ENCODE assay signal across 18 cellular contexts in genomic region chr6:16372029-16372776, GRCh38.
"Had no signal": no experiment of that assay in that cellular context is flagged by ENCODE, and none has a peak within 500 bp of the region (broad histone marks: within the 10 kb centered on the region; RNA-seq: fewer than 3 reads in every experiment).

No MANE protein-coding gene starts in this region.

- H3K27ac ChIP-seq: brain microvascular endothelial cell, gastrocnemius medialis, heart right ventricle, suprapubic skin, vagina had no signal

- H3K4me3 Mint-ChIP-seq: activated CD4-positive, alpha-beta T cell treated with anti-CD3 and anti-CD28 coated beads, Interleukin-2, amount 10 ng/mL, durations not matched to agents 24 days and 14 days; activated CD8-positive, alpha-beta T cell treated with anti-CD3 and anti-CD28 coated beads for 36 hours; activated naive CD4-positive, alpha-beta T cell treated with anti-CD3 and anti-CD28 coated beads for 36 hours; activated naive CD8-positive, alpha-beta T cell treated with anti-CD3 and anti-CD28 coated beads, Interleukin-2, amount 50 U/mL, for 24 hours; activated T-cell treated with anti-CD3 and anti-CD28 coated beads, Interleukin-2, amount 50 U/mL, for 24 hours; natural killer cell treated with Interleukin-12 subunit alpha and Interleukin-12 subunit beta and Interleukin-15 and Interleukin-18, amount 100 ng/mL, for 72 hours; stimulated activated naive CD8-positive, alpha-beta T cell treated with anti-CD3 and anti-CD28 coated beads, Interleukin-15, Interleukin-2, amounts not matched to agents 100 ng/mL and 50 ng/mL, for 24 hours had no signal

- H3K4me3 ChIP-seq: gastrocnemius medialis, heart right ventricle, suprapubic skin, vagina had no signal

- DNase-seq: activated CD4-positive, alpha-beta T cell treated with anti-CD3 and anti-CD28 coated beads, Interleukin-2, amount 10 ng/mL, durations not matched to agents 24 days and 14 days; activated CD8-positive, alpha-beta T cell treated with anti-CD3 and anti-CD28 coated beads for 36 hours; activated naive CD4-positive, alpha-beta T cell treated with anti-CD3 and anti-CD28 coated beads for 36 hours; activated naive CD8-positive, alpha-beta T cell treated with anti-CD3 and anti-CD28 coated beads, Interleukin-2, amount 50 U/mL, for 24 hours; activated T-cell treated with anti-CD3 and anti-CD28 coated beads, Interleukin-2, amount 50 U/mL, for 24 hours; anterior cingulate cortex; brain microvascular endothelial cell; central memory CD4-positive, alpha-beta T cell; gastrocnemius medialis; heart right ventricle; mesenchymal stem cell; stimulated activated CD4-positive, alpha-beta T cell treated with anti-CD3 and anti-CD28 coated beads, Interleukin-2, amount 100 ng/mL, for 24 hours; T1000 had no signal

- H3K4me1 ChIP-seq: vagina had no signal

- ATAC-seq: activated CD8-positive, alpha-beta T cell treated with anti-CD3 and anti-CD28 coated beads for 36 hours; activated naive CD8-positive, alpha-beta T cell treated with anti-CD3 and anti-CD28 coated beads, Interleukin-2, amount 50 U/mL, for 24 hours; gastrocnemius medialis; heart right ventricle; natural killer cell treated with Interleukin-12 subunit alpha and Interleukin-12 subunit beta and Interleukin-15 and Interleukin-18, amount 100 ng/mL, for 72 hours had no signal

- H3K36me3 ChIP-seq: brain microvascular endothelial cell, gastrocnemius medialis, heart right ventricle, suprapubic skin, vagina had no signal

- H3K36me3 Mint-ChIP-seq: natural killer cell treated with Interleukin-12 subunit alpha and Interleukin-12 subunit beta and Interleukin-15 and Interleukin-18, amount 100 ng/mL, for 72 hours had no signal

- H3K9me3 Mint-ChIP-seq: activated CD8-positive, alpha-beta T cell treated with anti-CD3 and anti-CD28 coated beads for 36 hours; activated naive CD4-positive, alpha-beta T cell treated with anti-CD3 and anti-CD28 coated beads for 36 hours; activated T-cell treated with anti-CD3 and anti-CD28 coated beads, Interleukin-2, amount 50 U/mL, for 24 hours; activated T-helper 2 cell treated with anti-CD3 and anti-CD28 coated beads, Interferon-gamma antibody, Interleukin-2, Interleukin-4, amounts not matched to agents 10 μg/mL and 5 μg/mL and 100 μg/mL, durations not matched to agents 14 hours and 24 hours and 36 hours; natural killer cell treated with Interleukin-12 subunit alpha and Interleukin-12 subunit beta and Interleukin-15 and Interleukin-18, amount 100 ng/mL, for 72 hours had no signal

- H3K27me3 Mint-ChIP-seq: activated CD4-positive, alpha-beta T cell treated with anti-CD3 and anti-CD28 coated beads, Interleukin-2, amount 10 ng/mL, durations not matched to agents 24 days and 14 days; activated CD8-positive, alpha-beta T cell treated with anti-CD3 and anti-CD28 coated beads for 36 hours; activated naive CD8-positive, alpha-beta T cell treated with anti-CD3 and anti-CD28 coated beads, Interleukin-2, amount 50 U/mL, for 24 hours; activated T-cell treated with anti-CD3 and anti-CD28 coated beads, Interleukin-2, amount 50 U/mL, for 24 hours; natural killer cell treated with Interleukin-12 subunit alpha and Interleukin-12 subunit beta and Interleukin-15 and Interleukin-18, amount 100 ng/mL, for 72 hours; stimulated activated naive CD8-positive, alpha-beta T cell treated with anti-CD3 and anti-CD28 coated beads, Interleukin-15, Interleukin-2, amounts not matched to agents 100 ng/mL and 50 ng/mL, for 24 hours had no signal

- H3K27ac Mint-ChIP-seq: activated CD4-positive, alpha-beta T cell treated with anti-CD3 and anti-CD28 coated beads, Interleukin-2, amount 10 ng/mL, durations not matched to agents 24 days and 14 days; activated CD8-positive, alpha-beta T cell treated with anti-CD3 and anti-CD28 coated beads for 36 hours; activated naive CD4-positive, alpha-beta T cell treated with anti-CD3 and anti-CD28 coated beads for 36 hours; activated naive CD8-positive, alpha-beta T cell treated with anti-CD3 and anti-CD28 coated beads, Interleukin-2, amount 50 U/mL, for 24 hours; activated T-cell treated with anti-CD3 and anti-CD28 coated beads, Interleukin-2, amount 50 U/mL, for 24 hours; activated T-helper 2 cell treated with anti-CD3 and anti-CD28 coated beads, Interferon-gamma antibody, Interleukin-2, Interleukin-4, amounts not matched to agents 10 μg/mL and 5 μg/mL and 100 μg/mL, durations not matched to agents 14 hours and 24 hours and 36 hours; natural killer cell treated with Interleukin-12 subunit alpha and Interleukin-12 subunit beta and Interleukin-15 and Interleukin-18, amount 100 ng/mL, for 72 hours; stimulated activated naive CD8-positive, alpha-beta T cell treated with anti-CD3 and anti-CD28 coated beads, Interleukin-15, Interleukin-2, amounts not matched to agents 100 ng/mL and 50 ng/mL, for 24 hours had no signal

- H3K27me3 ChIP-seq: brain microvascular endothelial cell, gastrocnemius medialis, heart right ventricle, suprapubic skin, vagina had no signal

- H3K9me3 ChIP-seq: gastrocnemius medialis, heart right ventricle, suprapubic skin, vagina had no signal
